1 cellular context compared by ENCODE assay signal in the genomic region with DNA sequence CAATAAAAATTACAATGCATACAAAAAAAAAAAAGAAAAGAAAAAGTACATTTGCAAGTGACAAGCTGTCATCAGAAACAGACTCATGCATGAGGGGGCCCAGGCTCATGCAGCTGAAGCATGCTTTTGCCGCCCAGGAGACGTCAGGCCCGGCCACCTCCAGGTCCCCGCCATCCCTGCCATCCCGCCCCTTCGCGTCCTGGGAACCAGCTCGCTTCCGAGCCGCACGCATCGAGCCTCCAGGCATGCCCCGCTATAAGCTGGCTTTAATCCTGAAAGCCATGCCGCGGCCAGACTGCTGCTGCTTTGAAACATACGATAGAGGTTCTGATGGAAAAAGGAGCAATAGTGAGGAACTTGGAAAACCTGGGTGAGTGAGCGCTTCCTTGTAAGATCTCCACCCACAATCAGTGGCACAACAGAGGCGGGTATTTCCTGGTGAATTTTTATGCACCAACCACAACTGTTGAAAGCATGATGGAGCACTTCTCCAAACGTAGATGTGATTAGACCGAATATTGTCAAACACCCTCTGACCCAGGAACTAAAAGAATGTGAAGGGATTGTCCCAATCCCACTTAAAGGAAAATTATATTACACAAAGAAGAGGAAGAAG.
TF ChIP-seq lines count a peak whose summit lies in the region.

No MANE protein-coding gene starts in this region.

TF ChIP-seq in GM23338, 12 proteins besides CTCF, POLR2A, EP300 and RAD21 (continued from another document):
- TF ChIP-seq, protein P1, sequence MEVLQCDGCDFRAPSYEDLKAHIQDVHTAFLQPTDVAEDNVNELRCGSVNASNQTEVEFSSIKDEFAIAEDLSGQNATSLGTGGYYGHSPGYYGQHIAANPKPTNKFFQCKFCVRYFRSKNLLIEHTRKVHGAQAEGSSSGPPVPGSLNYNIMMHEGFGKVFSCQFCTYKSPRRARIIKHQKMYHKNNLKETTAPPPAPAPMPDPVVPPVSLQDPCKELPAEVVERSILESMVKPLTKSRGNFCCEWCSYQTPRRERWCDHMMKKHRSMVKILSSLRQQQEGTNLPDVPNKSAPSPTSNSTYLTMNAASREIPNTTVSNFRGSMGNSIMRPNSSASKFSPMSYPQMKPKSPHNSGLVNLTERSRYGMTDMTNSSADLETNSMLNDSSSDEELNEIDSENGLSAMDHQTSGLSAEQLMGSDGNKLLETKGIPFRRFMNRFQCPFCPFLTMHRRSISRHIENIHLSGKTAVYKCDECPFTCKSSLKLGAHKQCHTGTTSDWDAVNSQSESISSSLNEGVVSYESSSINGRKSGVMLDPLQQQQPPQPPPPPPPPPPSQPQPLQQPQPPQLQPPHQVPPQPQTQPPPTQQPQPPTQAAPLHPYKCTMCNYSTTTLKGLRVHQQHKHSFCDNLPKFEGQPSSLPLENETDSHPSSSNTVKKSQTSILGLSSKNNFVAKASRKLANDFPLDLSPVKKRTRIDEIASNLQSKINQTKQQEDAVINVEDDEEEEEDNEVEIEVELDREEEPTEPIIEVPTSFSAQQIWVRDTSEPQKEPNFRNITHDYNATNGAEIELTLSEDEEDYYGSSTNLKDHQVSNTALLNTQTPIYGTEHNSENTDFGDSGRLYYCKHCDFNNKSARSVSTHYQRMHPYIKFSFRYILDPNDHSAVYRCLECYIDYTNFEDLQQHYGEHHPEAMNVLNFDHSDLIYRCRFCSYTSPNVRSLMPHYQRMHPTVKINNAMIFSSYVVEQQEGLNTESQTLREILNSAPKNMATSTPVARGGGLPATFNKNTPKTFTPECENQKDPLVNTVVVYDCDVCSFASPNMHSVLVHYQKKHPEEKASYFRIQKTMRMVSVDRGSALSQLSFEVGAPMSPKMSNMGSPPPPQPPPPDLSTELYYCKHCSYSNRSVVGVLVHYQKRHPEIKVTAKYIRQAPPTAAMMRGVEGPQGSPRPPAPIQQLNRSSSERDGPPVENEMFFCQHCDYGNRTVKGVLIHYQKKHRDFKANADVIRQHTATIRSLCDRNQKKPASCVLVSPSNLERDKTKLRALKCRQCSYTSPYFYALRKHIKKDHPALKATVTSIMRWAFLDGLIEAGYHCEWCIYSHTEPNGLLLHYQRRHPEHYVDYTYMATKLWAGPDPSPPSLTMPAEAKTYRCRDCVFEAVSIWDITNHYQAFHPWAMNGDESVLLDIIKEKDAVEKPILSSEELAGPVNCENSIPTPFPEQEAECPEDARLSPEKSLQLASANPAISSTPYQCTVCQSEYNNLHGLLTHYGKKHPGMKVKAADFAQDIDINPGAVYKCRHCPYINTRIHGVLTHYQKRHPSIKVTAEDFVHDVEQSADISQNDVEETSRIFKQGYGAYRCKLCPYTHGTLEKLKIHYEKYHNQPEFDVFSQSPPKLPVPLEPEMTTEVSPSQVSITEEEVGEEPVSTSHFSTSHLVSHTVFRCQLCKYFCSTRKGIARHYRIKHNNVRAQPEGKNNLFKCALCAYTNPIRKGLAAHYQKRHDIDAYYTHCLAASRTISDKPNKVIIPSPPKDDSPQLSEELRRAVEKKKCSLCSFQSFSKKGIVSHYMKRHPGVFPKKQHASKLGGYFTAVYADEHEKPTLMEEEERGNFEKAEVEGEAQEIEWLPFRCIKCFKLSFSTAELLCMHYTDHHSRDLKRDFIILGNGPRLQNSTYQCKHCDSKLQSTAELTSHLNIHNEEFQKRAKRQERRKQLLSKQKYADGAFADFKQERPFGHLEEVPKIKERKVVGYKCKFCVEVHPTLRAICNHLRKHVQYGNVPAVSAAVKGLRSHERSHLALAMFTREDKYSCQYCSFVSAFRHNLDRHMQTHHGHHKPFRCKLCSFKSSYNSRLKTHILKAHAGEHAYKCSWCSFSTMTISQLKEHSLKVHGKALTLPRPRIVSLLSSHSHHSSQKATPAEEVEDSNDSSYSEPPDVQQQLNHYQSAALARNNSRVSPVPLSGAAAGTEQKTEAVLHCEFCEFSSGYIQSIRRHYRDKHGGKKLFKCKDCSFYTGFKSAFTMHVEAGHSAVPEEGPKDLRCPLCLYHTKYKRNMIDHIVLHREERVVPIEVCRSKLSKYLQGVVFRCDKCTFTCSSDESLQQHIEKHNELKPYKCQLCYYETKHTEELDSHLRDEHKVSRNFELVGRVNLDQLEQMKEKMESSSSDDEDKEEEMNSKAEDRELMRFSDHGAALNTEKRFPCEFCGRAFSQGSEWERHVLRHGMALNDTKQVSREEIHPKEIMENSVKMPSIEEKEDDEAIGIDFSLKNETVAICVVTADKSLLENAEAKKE (CRISPR knock-in tag; IDR thresholded peaks at IDR 0.05): no peak
- no peak for TF ChIP-seq STAT1 (IDR thresholded peaks at IDR 0.05; ENCODE audit: unreplicated experiment)
- TF ChIP-seq ZNF331 (CRISPR knock-in tag; IDR thresholded peaks at IDR 0.05; ENCODE audit: low read depth): no peak
